ENCODE assay signal across 8 cellular contexts in genomic region chr10:78757542-78757941, GRCh38.
DNase-seq lines count a peak whose midpoint lies in the region; ATAC-seq and TF ChIP-seq lines count a peak whose summit lies in the region.
"Had no signal": no experiment of that assay in that cellular context is flagged by ENCODE, and none has a peak within 500 bp of the region (broad histone marks: within the 10 kb centered on the region; RNA-seq: fewer than 3 reads in every experiment).

No MANE protein-coding gene starts in this region.

- H3K9me3 ChIP-seq in right atrium auricular region (no peaks in the 10 kb centered on the region), suprapubic skin (no peaks in the 10 kb centered on the region)

- H3K27ac ChIP-seq in right atrium auricular region (peak overlapping the region; percentile 52 to 64), suprapubic skin (peak overlapping the region; percentile 44)

- WGBS in suprapubic skin = 77% methylated on average over 12 of the region's 12 CpGs

- TF ChIP-seq EP300 in suprapubic skin (IDR thresholded peaks at IDR 0.05) = no peak

- ATAC-seq in GM19452 (IDR thresholded peaks at IDR 0.05; ENCODE audit: unreplicated experiment) (no peak), HG02981 (IDR thresholded peaks at IDR 0.05; ENCODE audit: unreplicated experiment) (no peak)

- H3K4me1 ChIP-seq in right atrium auricular region (peaks cover 0 to 18% of the 10 kb centered on the region in 2 donors), suprapubic skin (peaks cover 28% of the 10 kb centered on the region)

- H3K4me3 ChIP-seq in HFF-Myc (replicated peaks; ENCODE audit: low read depth, low read length) (no peak overlapping the region), right atrium auricular region (no peak overlapping the region), suprapubic skin (no peak overlapping the region)

- peak; percentile 72 for DNase-seq in HFF-Myc (ENCODE audit: extremely low read depth, low read depth)
- peak; percentile 82 for DNase-seq in amniotic epithelial cell (ENCODE audit: low read depth)
- no peak for DNase-seq in right atrium auricular region (ENCODE audit: low spot score)
- no peak for DNase-seq in suprapubic skin (ENCODE audit: low spot score in 2 of 2)
- DNase-seq in GM19238 (ENCODE audit: insufficient read length, low spot score) = no peak
- DNase-seq: NCI-H2081 had no signal

- H3K36me3 ChIP-seq in right atrium auricular region = no peaks in the 10 kb centered on the region
- H3K36me3 ChIP-seq in suprapubic skin = no peaks in the 10 kb centered on the region

- H3K27me3 ChIP-seq in right atrium auricular region (no peaks in the 10 kb centered on the region), suprapubic skin (no peaks in the 10 kb centered on the region)

- TF ChIP-seq CTCF in HFF-Myc (IDR thresholded peaks at IDR 0.05; ENCODE audit: low read depth, low read length, missing control alignments) (no peak), right atrium auricular region (IDR thresholded peaks at IDR 0.05) (no peak), suprapubic skin (IDR thresholded peaks at IDR 0.05) (no peak)

- TF ChIP-seq POLR2A in suprapubic skin (IDR thresholded peaks at IDR 0.05) = no peak

Comparison
In these comparisons a context has a peak if more than half of its experiments do, and no peak if none do; other contexts are left out.
1. DNase-seq: peak in HFF-Myc (single experiment) and amniotic epithelial cell (single experiment); none in right atrium auricular region (single experiment), suprapubic skin (0 of 2) and GM19238 (single experiment).